Comparison of ENCODE assay signal across 1 cellular context in genomic region chrX:24494544-24495113, GRCh38.
TF ChIP-seq lines count a peak whose summit lies in the region.

No MANE protein-coding gene starts in this region.

TF ChIP-seq in HEK293, 187 proteins besides CTCF, POLR2A, EP300 and RAD21 (continued from another document):
- TF ChIP-seq BCL6B (tag by site-specific recombination; IDR thresholded peaks at IDR 0.05) = no peak
- peak; percentile 71; the same call in 1 of the 2 replicates for TF ChIP-seq ZNF76 (tag by site-specific recombination; IDR thresholded peaks at IDR 0.05; ENCODE audit: borderline replicate concordance, low read depth)
- TF ChIP-seq ZNF768 (tag by site-specific recombination; IDR thresholded peaks at IDR 0.05) = no peak
- TF ChIP-seq ZNF624 (tag by site-specific recombination; IDR thresholded peaks at IDR 0.05) = no peak
- no peak for TF ChIP-seq ZNF544 (tag by site-specific recombination; IDR thresholded peaks at IDR 0.05)
- no peak for TF ChIP-seq ZNF518A (tag by site-specific recombination; conservative IDR thresholded peaks at IDR 0.05; ENCODE audit: low read depth)
- TF ChIP-seq ZNF211 (tag by site-specific recombination; IDR thresholded peaks at IDR 0.05; ENCODE audit: low read depth) = no peak
- TF ChIP-seq ZSCAN5A (tag by site-specific recombination; IDR thresholded peaks at IDR 0.05) = no peak
- no peak for TF ChIP-seq ZNF621 (tag by site-specific recombination; IDR thresholded peaks at IDR 0.05)
- peak; percentile 55; the same call in 1 of the 2 replicates for TF ChIP-seq ZNF133 (tag by site-specific recombination; IDR thresholded peaks at IDR 0.05)
- no peak for TF ChIP-seq KLF10 (tag by site-specific recombination; IDR thresholded peaks at IDR 0.05)
- TF ChIP-seq ZNF521 (tag by site-specific recombination; IDR thresholded peaks at IDR 0.05) = no peak
- no peak for TF ChIP-seq ZBTB48 (tag by site-specific recombination; IDR thresholded peaks at IDR 0.05)
- no peak for TF ChIP-seq ZNF529 (tag by site-specific recombination; IDR thresholded peaks at IDR 0.05; ENCODE audit: insufficient replicate concordance)
- TF ChIP-seq ZNF664 (tag by site-specific recombination; IDR thresholded peaks at IDR 0.05) = no peak
- TF ChIP-seq ZNF629 (tag by site-specific recombination; IDR thresholded peaks at IDR 0.05) = peak; percentile 37; the same call in 1 of the 2 replicates
- TF ChIP-seq ZNF549 (tag by site-specific recombination; IDR thresholded peaks at IDR 0.05) = no peak
- peak; percentile 98 for TF ChIP-seq PRDM6 (tag by site-specific recombination; IDR thresholded peaks at IDR 0.05)
- peak; percentile 71; the same call in 1 of the 2 replicates for TF ChIP-seq ZNF2 (tag by site-specific recombination; IDR thresholded peaks at IDR 0.05)
- no peak for TF ChIP-seq ZFP37 (tag by site-specific recombination; IDR thresholded peaks at IDR 0.05)
- TF ChIP-seq ZNF433 (tag by site-specific recombination; IDR thresholded peaks at IDR 0.05; ENCODE audit: low read depth) = no peak
- no peak for TF ChIP-seq SP3 (tag by site-specific recombination; IDR thresholded peaks at IDR 0.05)
- TF ChIP-seq OSR2 (tag by site-specific recombination; IDR thresholded peaks at IDR 0.05) = peak; percentile 80; the same call in 1 of the 2 replicates
- TF ChIP-seq RBAK (tag by site-specific recombination; IDR thresholded peaks at IDR 0.05) = no peak
- TF ChIP-seq ZFP41 (tag by site-specific recombination; IDR thresholded peaks at IDR 0.05; ENCODE audit: borderline replicate concordance) = no peak
- TF ChIP-seq PATZ1 (tag by site-specific recombination; IDR thresholded peaks at IDR 0.05) = no peak
- TF ChIP-seq PRDM10 (tag by site-specific recombination; IDR thresholded peaks at IDR 0.05) = peak; percentile 92
- no peak for TF ChIP-seq ZNF530 (tag by site-specific recombination; IDR thresholded peaks at IDR 0.05; ENCODE audit: low read depth)
- no peak for TF ChIP-seq ZNF391 (tag by site-specific recombination; IDR thresholded peaks at IDR 0.05; ENCODE audit: borderline replicate concordance, low read depth)
- TF ChIP-seq TRIM28 (IDR thresholded peaks at IDR 0.05; ENCODE audit: borderline replicate concordance, low read length) = peak; percentile 44; the same call in 1 of the 2 replicates
- TF ChIP-seq SP2 (tag by site-specific recombination; IDR thresholded peaks at IDR 0.05) = peak; percentile 50
- TF ChIP-seq ZNF214 (tag by site-specific recombination; IDR thresholded peaks at IDR 0.05; ENCODE audit: borderline replicate concordance) = no peak
- no peak for TF ChIP-seq ZNF114 (tag by site-specific recombination; IDR thresholded peaks at IDR 0.05)
- TF ChIP-seq ZNF571 (tag by site-specific recombination; IDR thresholded peaks at IDR 0.05) = no peak
- TF ChIP-seq ZNF366 (tag by site-specific recombination; conservative IDR thresholded peaks at IDR 0.05) = peak; percentile 77
- TF ChIP-seq ZNF777 (tag by site-specific recombination; IDR thresholded peaks at IDR 0.05; ENCODE audit: borderline replicate concordance) = no peak
- TF ChIP-seq ZNF146 (tag by site-specific recombination; IDR thresholded peaks at IDR 0.05) = no peak
- TF ChIP-seq ZSCAN18 (tag by site-specific recombination; IDR thresholded peaks at IDR 0.05) = no peak
- 0 out of 2 replicates have a peak, but pooled peaks have one; percentile 25 for TF ChIP-seq KLF8 (tag by site-specific recombination; IDR thresholded peaks at IDR 0.05)
- TF ChIP-seq ZNF223 (tag by site-specific recombination; IDR thresholded peaks at IDR 0.05) = no peak
- TF ChIP-seq ZNF548 (tag by site-specific recombination; IDR thresholded peaks at IDR 0.05) = no peak
- TF ChIP-seq SP7 (tag by site-specific recombination; IDR thresholded peaks at IDR 0.05) = peak; percentile 65
- peak; percentile 60; the same call in 1 of the 2 replicates for TF ChIP-seq MYNN (tag by site-specific recombination; IDR thresholded peaks at IDR 0.05; ENCODE audit: borderline replicate concordance)
- no peak for TF ChIP-seq ZBTB8A (tag by site-specific recombination; IDR thresholded peaks at IDR 0.05)
- peak; percentile 13; the same call in 1 of the 2 replicates for TF ChIP-seq GLIS1 (tag by site-specific recombination; IDR thresholded peaks at IDR 0.05)
- no peak for TF ChIP-seq BCL11B (tag by site-specific recombination; IDR thresholded peaks at IDR 0.05; ENCODE audit: low read depth)
